ENCODE assay signal across 8 cellular contexts in genomic region chr12:19440916-19441315, GRCh38. TPM values are rescaled to one million over a fixed set of nuclear protein-coding genes. Genes with fewer than 3 reads are reported as not detected.
A peak's percentile ranks its signal among the peaks of the same experiment; 100 is the strongest.
DNase-seq lines count a peak whose midpoint lies in the region; ATAC-seq, FAIRE-seq and TF ChIP-seq lines count a peak whose summit lies in the region.

No MANE protein-coding gene starts in this region.

- H3K4me2 ChIP-seq in keratinocyte (ENCODE audit: control insufficient read depth, extremely low read depth, insufficient read depth, low read depth, low read length) = peak overlapping the region; percentile 74

- peaks cover 0 to 3% of the 10 kb centered on the region in 2 experiments for H3K36me3 ChIP-seq in keratinocyte (ENCODE audit: control insufficient read depth in 2 of 2, extremely low read depth in 1 of 2, insufficient read depth in 2 of 2, low read length in 2 of 2)
- no peaks in the 10 kb centered on the region for H3K36me3 ChIP-seq in thoracic aorta

- dilution Hi-C loops in keratinocyte (cut with MboI; ENCODE audit: extremely low pct_ligation_motif_present, low sequenced_read_pairs) = no loop called here

- H3K27ac ChIP-seq in keratinocyte (ENCODE audit: control insufficient read depth, insufficient read depth, low read length) (peak overlapping the region; percentile 84), thoracic aorta (peak overlapping the region; percentile 92 to 98)

- peak overlapping the region; percentile 100 for H3K4me3 Mint-ChIP-seq in activated CD4-positive, alpha-beta T cell treated with anti-CD3 and anti-CD28 coated beads, Interleukin-2, amount 10 ng/mL, durations not matched to agents 24 days and 14 days
- peak overlapping the region; percentile 91 for H3K4me3 Mint-ChIP-seq in activated naive CD8-positive, alpha-beta T cell treated with anti-CD3 and anti-CD28 coated beads, Interleukin-2, amount 50 U/mL, for 24 hours

- H3K9me3 Mint-ChIP-seq in activated CD4-positive, alpha-beta T cell treated with anti-CD3 and anti-CD28 coated beads, Interleukin-2, amount 10 ng/mL, durations not matched to agents 24 days and 14 days = peaks cover 3% of the 10 kb centered on the region
- no peaks in the 10 kb centered on the region for H3K9me3 Mint-ChIP-seq in activated naive CD8-positive, alpha-beta T cell treated with anti-CD3 and anti-CD28 coated beads, Interleukin-2, amount 50 U/mL, for 24 hours

- no peaks in the 10 kb centered on the region for H3K27me3 ChIP-seq in keratinocyte (ENCODE audit: control insufficient read depth, extremely low read depth, insufficient read depth, low read length)
- no peaks in the 10 kb centered on the region for H3K27me3 ChIP-seq in thoracic aorta (replicated peaks; ENCODE audit: insufficient read depth)

- H3K27me3 Mint-ChIP-seq in activated CD4-positive, alpha-beta T cell treated with anti-CD3 and anti-CD28 coated beads, Interleukin-2, amount 10 ng/mL, durations not matched to agents 24 days and 14 days = no peaks in the 10 kb centered on the region
- H3K27me3 Mint-ChIP-seq in activated naive CD8-positive, alpha-beta T cell treated with anti-CD3 and anti-CD28 coated beads, Interleukin-2, amount 50 U/mL, for 24 hours = no peaks in the 10 kb centered on the region

- peak overlapping the region; percentile 85 to 95 (median 91) for H3K4me3 ChIP-seq in keratinocyte (ENCODE audit: control insufficient read depth in 2 of 3, extremely low read depth in 1 of 3, insufficient read depth in 2 of 3, low read depth in 1 of 3, low read length in 3 of 3)
- peak overlapping the region; percentile 99 for H3K4me3 ChIP-seq in thoracic aorta

- no peak for DNase-seq in activated CD4-positive, alpha-beta T cell treated with anti-CD3 and anti-CD28 coated beads, Interleukin-2, amount 10 ng/mL, durations not matched to agents 24 days and 14 days
- no peak for DNase-seq in activated CD4-positive, alpha-beta T cell treated with anti-CD3 and anti-CD28 coated beads, Interleukin-2, amount 50 U/mL, for 48 hours
- no peak for DNase-seq in activated naive CD8-positive, alpha-beta T cell treated with anti-CD3 and anti-CD28 coated beads, Interleukin-2, amount 50 U/mL, for 24 hours
- DNase-seq in keratinocyte (ENCODE audit: low read depth, low spot score) (no peak), thoracic aorta (ENCODE audit: low spot score) (no peak), NCI-H510A (lab: John Stamatoyannopoulos, UW) (no peak)

- TF ChIP-seq CTCF in keratinocyte (optimal IDR thresholded peaks at IDR 0.05 in 1 of 3, IDR thresholded peaks at IDR 0.05 in 1 of 3, conservative IDR thresholded peaks at IDR 0.05 in 1 of 3; ENCODE audit: extremely low read depth in 1 of 3, insufficient read depth in 2 of 3, low read length in 3 of 3) = no peak
- TF ChIP-seq CTCF in thoracic aorta (IDR thresholded peaks at IDR 0.05) = no peak

- H3K27ac Mint-ChIP-seq in activated CD4-positive, alpha-beta T cell treated with anti-CD3 and anti-CD28 coated beads, Interleukin-2, amount 10 ng/mL, durations not matched to agents 24 days and 14 days = peak overlapping the region; percentile 99
- peak overlapping the region; percentile 95 for H3K27ac Mint-ChIP-seq in activated naive CD8-positive, alpha-beta T cell treated with anti-CD3 and anti-CD28 coated beads, Interleukin-2, amount 50 U/mL, for 24 hours

- intact Hi-C loops in activated CD4-positive, alpha-beta T cell treated with anti-CD3 and anti-CD28 coated beads, Interleukin-2, amount 10 ng/mL, durations not matched to agents 24 days and 14 days (cut with micrococcal nuclease) = loop anchor here (1.0 to 2.0 kb wide), 3 partner anchors 9 to 42 kb away; no protein-coding TSS in a partner anchor

- H2AFZ ChIP-seq in keratinocyte (ENCODE audit: control insufficient read depth, low read length) = no peak overlapping the region

- peak overlapping the region; percentile 94 for H3K9ac ChIP-seq in keratinocyte (ENCODE audit: control insufficient read depth, extremely low read depth, insufficient read depth, low read length)

- peaks cover 17% of the 10 kb centered on the region for H3K4me1 ChIP-seq in keratinocyte (ENCODE audit: control insufficient read depth, extremely low read depth, insufficient read depth, low read length)
- H3K4me1 ChIP-seq in thoracic aorta (ENCODE audit: control insufficient read depth in 1 of 2, low read depth in 2 of 2) = peaks cover 15 to 40% of the 10 kb centered on the region in 2 donors

- H4K20me1 ChIP-seq in keratinocyte (ENCODE audit: control insufficient read depth, extremely low read depth, insufficient read depth, low read length) = peaks cover 4% of the 10 kb centered on the region

- H3K9me1 ChIP-seq in keratinocyte (ENCODE audit: control insufficient read depth, extremely low read depth, insufficient read depth, low read length) = no peaks in the 10 kb centered on the region

- no peak for FAIRE-seq in keratinocyte (lab: Jason Lieb, UNC)

- peaks cover 44% of the 10 kb centered on the region for H3K4me1 Mint-ChIP-seq in activated CD4-positive, alpha-beta T cell treated with anti-CD3 and anti-CD28 coated beads, Interleukin-2, amount 10 ng/mL, durations not matched to agents 24 days and 14 days
- peaks cover 63% of the 10 kb centered on the region for H3K4me1 Mint-ChIP-seq in activated naive CD8-positive, alpha-beta T cell treated with anti-CD3 and anti-CD28 coated beads, Interleukin-2, amount 50 U/mL, for 24 hours

- no peak for ATAC-seq in activated naive CD8-positive, alpha-beta T cell treated with anti-CD3 and anti-CD28 coated beads, Interleukin-2, amount 50 U/mL, for 24 hours
- ATAC-seq in thoracic aorta (ENCODE audit: insufficient number of reproducible peaks, low FRiP score, low read depth) (no peak), GM21367 (IDR thresholded peaks at IDR 0.05; ENCODE audit: unreplicated experiment) (no peak), HG02798 (IDR thresholded peaks at IDR 0.05; ENCODE audit: poor library complexity, unreplicated experiment) (no peak)

- H3K9me3 ChIP-seq in keratinocyte (ENCODE audit: control insufficient read depth, low read depth, low read length) (no peaks in the 10 kb centered on the region), thoracic aorta (no peaks in the 10 kb centered on the region)

- peaks cover 61% of the 10 kb centered on the region for H3K79me2 ChIP-seq in keratinocyte (ENCODE audit: control insufficient read depth, insufficient read depth, low read length)

- peaks cover 39% of the 10 kb centered on the region for H3K36me3 Mint-ChIP-seq in activated CD4-positive, alpha-beta T cell treated with anti-CD3 and anti-CD28 coated beads, Interleukin-2, amount 10 ng/mL, durations not matched to agents 24 days and 14 days (ENCODE audit: low read depth)
- peaks cover 38% of the 10 kb centered on the region for H3K36me3 Mint-ChIP-seq in activated naive CD8-positive, alpha-beta T cell treated with anti-CD3 and anti-CD28 coated beads, Interleukin-2, amount 50 U/mL, for 24 hours (ENCODE audit: low read depth)

RNA-seq across cellular contexts. Expression of gene AEBP2, which starts 1.6 kb away (rescaled TPM):
- total RNA-seq in activated CD4-positive, alpha-beta T cell treated with anti-CD3 and anti-CD28 coated beads, Interleukin-2, amount 10 ng/mL, durations not matched to agents 24 days and 14 days = 55.5 and 59.2 TPM in 2 replicates
- 10.1 to 19.6 TPM (median 14.8 TPM) in 3 replicates for polyA plus RNA-seq in keratinocyte
- polyA plus RNA-seq in keratinocyte (2011; ENCODE audit: low read depth) = 36.5 TPM
- polyA plus RNA-seq in keratinocyte (2011; cell fraction: cytosol; rRNA removed) = 15.9 and 26.4 TPM in 2 replicates
- 32.0 and 32.1 TPM in 2 replicates for polyA plus RNA-seq in keratinocyte (2011; cell fraction: nucleus; rRNA removed)
- polyA plus RNA-seq in keratinocyte (2012; ENCODE audit: low replicate concordance) = 21.5 and 22.7 TPM in 2 replicates
- polyA minus RNA-seq in keratinocyte = 12.8 to 18.6 TPM (median 17.7 TPM) in 3 replicates
- 8.8 TPM for polyA minus RNA-seq in keratinocyte (2011; cell fraction: cytosol; rRNA and poly(A)+ RNA removed)
- 12.9 and 34.5 TPM in 2 replicates for polyA minus RNA-seq in keratinocyte (2011; cell fraction: nucleus; rRNA and poly(A)+ RNA removed)
- total RNA-seq in thoracic aorta = 10 to 100 TPM; 28.3 to 79.6 TPM
